In genomic region chr21:46557469-46557868, GRCh38 we compare ENCODE assay signal across 32 cellular contexts. TPM values are rescaled to one million over a fixed set of nuclear protein-coding genes. Genes with fewer than 3 reads are reported as not detected.
DNase-seq lines count a peak whose midpoint lies in the region; ATAC-seq and TF ChIP-seq lines count a peak whose summit lies in the region.
"Had no signal": no experiment of that assay in that cellular context is flagged by ENCODE, and none has a peak within 500 bp of the region (broad histone marks: within the 10 kb centered on the region; RNA-seq: fewer than 3 reads in every experiment).

No MANE protein-coding gene starts in this region.

- H3K27me3 Mint-ChIP-seq in activated naive CD8-positive, alpha-beta T cell = no peaks in the 10 kb centered on the region
- no peaks in the 10 kb centered on the region for H3K27me3 Mint-ChIP-seq in activated naive CD8-positive, alpha-beta T cell treated with anti-CD3 and anti-CD28 coated beads, Interleukin-2, amount 50 U/mL, for 24 hours
- H3K27me3 Mint-ChIP-seq in T-helper 17 cell = no peaks in the 10 kb centered on the region
- H3K27me3 Mint-ChIP-seq: activated CD4-positive, alpha-beta T cell treated with anti-CD3 and anti-CD28 coated beads, Interleukin-2, amount 10 ng/mL, durations not matched to agents 24 days and 14 days; B cell; brain; memory B cell had no signal

- H3K27me3 ChIP-seq in stomach = no peaks in the 10 kb centered on the region
- H3K27me3 ChIP-seq: dorsolateral prefrontal cortex, gastrocnemius medialis, thyroid gland had no signal

- H3K9me3 ChIP-seq in T-helper 17 cell (ENCODE audit: control insufficient read depth, low read length, poor library complexity, severe bottlenecking) (no peaks in the 10 kb centered on the region), stomach (no peaks in the 10 kb centered on the region)
- H3K9me3 ChIP-seq: gastrocnemius medialis, thyroid gland had no signal

- H3K36me3 Mint-ChIP-seq in activated naive CD8-positive, alpha-beta T cell = peaks cover 3% of the 10 kb centered on the region
- peaks cover 31% of the 10 kb centered on the region for H3K36me3 Mint-ChIP-seq in activated naive CD8-positive, alpha-beta T cell treated with anti-CD3 and anti-CD28 coated beads, Interleukin-2, amount 50 U/mL, for 24 hours (ENCODE audit: low read depth)
- peaks cover 7% of the 10 kb centered on the region for H3K36me3 Mint-ChIP-seq in T-helper 17 cell (ENCODE audit: low read depth)

- TF ChIP-seq CTCF in lower leg skin (IDR thresholded peaks at IDR 0.05) (no peak), stomach (IDR thresholded peaks at IDR 0.05) (no peak)

- H3K9me3 Mint-ChIP-seq in activated naive CD8-positive, alpha-beta T cell (ENCODE audit: low read depth) = no peaks in the 10 kb centered on the region
- no peaks in the 10 kb centered on the region for H3K9me3 Mint-ChIP-seq in activated naive CD8-positive, alpha-beta T cell treated with anti-CD3 and anti-CD28 coated beads, Interleukin-2, amount 50 U/mL, for 24 hours
- H3K9me3 Mint-ChIP-seq: activated CD4-positive, alpha-beta T cell treated with anti-CD3 and anti-CD28 coated beads, Interleukin-2, amount 10 ng/mL, durations not matched to agents 24 days and 14 days; activated T-cell treated with anti-CD3 and anti-CD28 coated beads, Interleukin-2, amount 50 U/mL, for 4 hours; brain; H9; memory B cell; neural crest cell had no signal

- no peak for TF ChIP-seq POLR2A in lower leg skin (IDR thresholded peaks at IDR 0.05)
- no peak for TF ChIP-seq POLR2A in stomach (IDR thresholded peaks at IDR 0.05)

- H3K4me1 ChIP-seq in stomach = peaks cover 0 to 6% (median 0%) of the 10 kb centered on the region in 4 donors
- H3K4me1 ChIP-seq: gastrocnemius medialis had no signal

- TF ChIP-seq EP300 in stomach (IDR thresholded peaks at IDR 0.05) = no peak

- no peak for ATAC-seq in activated naive CD8-positive, alpha-beta T cell treated with anti-CD3 and anti-CD28 coated beads, Interleukin-2, amount 50 U/mL, for 24 hours
- ATAC-seq in T-helper 17 cell (no peak), GM18870 (IDR thresholded peaks at IDR 0.05; ENCODE audit: unreplicated experiment) (no peak)
- ATAC-seq: activated T-cell treated with anti-CD3 and anti-CD28 coated beads, Interleukin-2, amount 50 U/mL, for 4 hours; gastrocnemius medialis; left colon; Panc1; right cardiac atrium had no signal

- H3K4me3 Mint-ChIP-seq in activated naive CD8-positive, alpha-beta T cell = no peak overlapping the region
- no peak overlapping the region for H3K4me3 Mint-ChIP-seq in activated naive CD8-positive, alpha-beta T cell treated with anti-CD3 and anti-CD28 coated beads, Interleukin-2, amount 50 U/mL, for 24 hours
- H3K4me3 Mint-ChIP-seq in T-helper 17 cell = no peak overlapping the region
- H3K4me3 Mint-ChIP-seq: activated CD4-positive, alpha-beta T cell treated with anti-CD3 and anti-CD28 coated beads, Interleukin-2, amount 10 ng/mL, durations not matched to agents 24 days and 14 days; activated T-cell treated with anti-CD3 and anti-CD28 coated beads, Interleukin-2, amount 50 U/mL, for 4 hours; B cell; brain; H9; memory B cell; neural crest cell had no signal

- no peak overlapping the region for H3K4me3 ChIP-seq in lower leg skin (ENCODE audit: low read depth, poor library complexity, severe bottlenecking)
- H3K4me3 ChIP-seq in stomach = no peak overlapping the region
- H3K4me3 ChIP-seq: dorsolateral prefrontal cortex, gastrocnemius medialis, thyroid gland had no signal

- peaks cover 47 to 100% (median 99%) of the 10 kb centered on the region in 4 donors for H3K36me3 ChIP-seq in stomach

- WGBS in lower leg skin, 2 donors = 84 to 91% methylated on average over 13 to 14 of the region's 14 CpGs
- 87 to 93% (median 93%) methylated on average over 10 to 14 of the region's 14 CpGs for WGBS in stomach, 5 donors

- no peak for DNase-seq in activated naive CD8-positive, alpha-beta T cell treated with anti-CD3 and anti-CD28 coated beads, Interleukin-2, amount 50 U/mL, for 24 hours
- no peak for DNase-seq in T-helper 17 cell
- DNase-seq in lower leg skin (ENCODE audit: low spot score in 2 of 2) = peak; percentile 9 to 82
- DNase-seq in stomach = peak; percentile 14
- DNase-seq in stimulated activated CD4-positive, alpha-beta T cell treated with anti-CD3 and anti-CD28 coated beads, Interleukin-2, amount 100 ng/mL, for 24 hours = no peak
- no peak for DNase-seq in stimulated activated CD8-positive, alpha-beta memory T cell treated with anti-CD3 and anti-CD28 coated beads, Interleukin-4, amount 100 ng/mL, for 48 hours
- DNase-seq: activated CD4-positive, alpha-beta T cell treated with anti-CD3 and anti-CD28 coated beads, Interleukin-2, amount 10 ng/mL, durations not matched to agents 24 days and 14 days; activated naive CD4-positive, alpha-beta T cell treated with Interleukin-2 at 50 U/mL for 16 hours; activated T-cell treated with anti-CD3 and anti-CD28 coated beads, Interleukin-2, amount 50 U/mL, for 4 hours; amniotic stem cell; DMS53; gastrocnemius medialis; H9; Karpas-422; left colon; MV-4-11; NCI-H1436 treated with DMSO at 0.1 percent for 48 hours; NCI-H748 treated with DMSO at 0.1 percent for 48 hours; SHP77; stimulated activated CD4-positive, alpha-beta T cell treated with anti-CD3 and anti-CD28 coated beads, Interleukin-2, amount 100 ng/mL, for 48 hours; T-helper 9 cell; thyroid gland; WERI-Rb-1 had no signal

- peaks cover 87% of the 10 kb centered on the region for H3K4me1 Mint-ChIP-seq in activated naive CD8-positive, alpha-beta T cell (ENCODE audit: low read depth)
- H3K4me1 Mint-ChIP-seq in activated naive CD8-positive, alpha-beta T cell treated with anti-CD3 and anti-CD28 coated beads, Interleukin-2, amount 50 U/mL, for 24 hours = peaks cover 73% of the 10 kb centered on the region
- peaks cover 37% of the 10 kb centered on the region for H3K4me1 Mint-ChIP-seq in T-helper 17 cell
- H3K4me1 Mint-ChIP-seq: brain, H9 had no signal

- no peak overlapping the region for H3K27ac ChIP-seq in stomach
- H3K27ac ChIP-seq: gastrocnemius medialis, thyroid gland, WERI-Rb-1 had no signal

- H3K27ac Mint-ChIP-seq in activated naive CD8-positive, alpha-beta T cell = peak overlapping the region; percentile 72
- H3K27ac Mint-ChIP-seq in activated naive CD8-positive, alpha-beta T cell treated with anti-CD3 and anti-CD28 coated beads, Interleukin-2, amount 50 U/mL, for 24 hours = no peak overlapping the region
- H3K27ac Mint-ChIP-seq in T-helper 17 cell = peak overlapping the region; percentile 14
- H3K27ac Mint-ChIP-seq: activated CD4-positive, alpha-beta T cell treated with anti-CD3 and anti-CD28 coated beads, Interleukin-2, amount 10 ng/mL, durations not matched to agents 24 days and 14 days; B cell had no signal

- intact Hi-C loops in lower leg skin (cut with DNase I; ENCODE audit: low total_unique reads) (no loop called here), stomach (cut with DNase I; ENCODE audit: low total_unique reads) (no loop called here)

RNA-seq across cellular contexts. Expression of gene S100B, which starts 47.4 kb away (rescaled TPM):
- total RNA-seq in T-helper 17 cell (not detected), lower leg skin (10 to 100 TPM in 3 of 4 donors, 1 to 10 TPM in 1; 5.4 to 18.3 (median 13.7) TPM), stomach (10 to 100 TPM in 1 of 5 donors, 1 to 10 TPM in 3, not detected in 1; 1.8 to 18.4 (median 6.2) TPM)
- polyA plus RNA-seq in stomach = 10 to 100 TPM in 1 of 3 donors, 1 to 10 TPM in 2; 7.0 to 13.7 (median 9.1) TPM
- total RNA-seq: activated CD4-positive, alpha-beta T cell treated with anti-CD3 and anti-CD28 coated beads, Interleukin-2, amount 10 ng/mL, durations not matched to agents 24 days and 14 days; B cell had no signal

Comparison
In these comparisons a context has a peak if more than half of its experiments do, and no peak if none do; other contexts are left out.
1. DNase-seq: peak in lower leg skin (2 of 2) and stomach (single experiment); none in activated naive CD8-positive, alpha-beta T cell treated with anti-CD3 and anti-CD28 coated beads, Interleukin-2, amount 50 U/mL, for 24 hours (single experiment), T-helper 17 cell (0 of 3), stimulated activated CD4-positive, alpha-beta T cell treated with anti-CD3 and anti-CD28 coated beads, Interleukin-2, amount 100 ng/mL, for 24 hours (0 of 2) and stimulated activated CD8-positive, alpha-beta memory T cell treated with anti-CD3 and anti-CD28 coated beads, Interleukin-4, amount 100 ng/mL, for 48 hours (single experiment).